12 cellular contexts compared by ENCODE assay signal in genomic region chr2:96914332-96914731, GRCh38. TPM values are rescaled to one million over a fixed set of nuclear protein-coding genes. Genes with fewer than 3 reads are reported as not detected.
A peak's percentile ranks its signal among the peaks of the same experiment; 100 is the strongest.
DNase-seq lines count a peak whose midpoint lies in the region; ATAC-seq, FAIRE-seq and TF ChIP-seq lines count a peak whose summit lies in the region.
"Had no signal": no experiment of that assay in that cellular context is flagged by ENCODE, and none has a peak within 500 bp of the region (broad histone marks: within the 10 kb centered on the region; RNA-seq: fewer than 3 reads in every experiment).

No MANE protein-coding gene starts in this region.

- H3K9me3 ChIP-seq in BLaER1 (peaks cover 28% of the 10 kb centered on the region), HepG2 (ENCODE audit: low read length) (no peaks in the 10 kb centered on the region)
- H3K9me3 ChIP-seq: suprapubic skin had no signal

- CTCF ChIA-PET in HepG2 (lab: Yijun Ruan, JAX; ENCODE audit: low intra/inter-chr PET ratio, low total read pairs), result no interaction called here

- peaks cover 16% of the 10 kb centered on the region for H3K36me3 ChIP-seq in BLaER1
- no peaks in the 10 kb centered on the region for H3K36me3 ChIP-seq in HepG2 (replicated peaks in 1 of 2; ENCODE audit: control insufficient read depth in 1 of 2, insufficient read depth in 2 of 2, low read length in 2 of 2)
- H3K36me3 ChIP-seq: suprapubic skin had no signal

- 60% methylated on average over 5 of the region's 5 CpGs for WGBS in HepG2 (ENCODE audit: low lambda C conversion rate)

- DNase-seq in GM04503 (ENCODE audit: low read depth), result peak; percentile 27
- no peak for DNase-seq in HepG2 (ENCODE audit: low spot score)
- DNase-seq in NK-92 treated with Interleukin-12 subunit alpha and Interleukin-12 subunit beta, amount 100 ng/mL, for 24 hours (lab: John Stamatoyannopoulos, UW), result no peak
- DNase-seq in OCI-M1 (lab: John Stamatoyannopoulos, UW), result no peak
- DNase-seq in NCI-H1930 (lab: John Stamatoyannopoulos, UW), result no peak
- no peak for DNase-seq in HPDE6-E6E7 (ENCODE audit: extremely low spot score)
- DNase-seq: hippocampal formation, NCI-H1105 treated with DMSO at 0.1 percent for 48 hours, NCI-H69 had no signal

- peak overlapping the region; percentile 77 for H3K9ac ChIP-seq in BLaER1
- no peak overlapping the region for H3K9ac ChIP-seq in HepG2 (ENCODE audit: insufficient read depth, low read depth, low read length)

- POLR2A ChIA-PET in HepG2 (lab: Yijun Ruan, JAX), result no interaction called here

- BruUV-seq in HepG2 (replicated peaks; lab: Mats Ljungman, UMichigan), result no TSS peak

- intact Hi-C loops in HepG2 (cut with micrococcal nuclease; ENCODE audit: unreplicated experiment), result no loop called here

- H4K20me1 ChIP-seq in BLaER1 (no peaks in the 10 kb centered on the region), HepG2 (ENCODE audit: insufficient read depth, low read length) (no peaks in the 10 kb centered on the region)

- no peak for ATAC-seq in HepG2

- H3K4me3 ChIP-seq in BLaER1 (peak overlapping the region; percentile 58), HepG2 (replicated peaks in 1 of 3; ENCODE audit: insufficient read depth in 1 of 3, low read depth in 2 of 3, low read length in 3 of 3) (no peak overlapping the region)
- H3K4me3 ChIP-seq: suprapubic skin had no signal

- H3K27me3 ChIP-seq in BLaER1 (no peaks in the 10 kb centered on the region), HepG2 (ENCODE audit: control insufficient read depth in 1 of 2, insufficient read depth in 2 of 2, low read length in 2 of 2) (peaks cover 7 to 74% of the 10 kb centered on the region in 2 experiments)
- H3K27me3 ChIP-seq: suprapubic skin had no signal

- H3K27ac ChIP-seq in BLaER1, result peak overlapping the region; percentile 91
- peak overlapping the region; percentile 87 for H3K27ac ChIP-seq in angular gyrus (ENCODE audit: low read depth, low read length)
- no peak overlapping the region for H3K27ac ChIP-seq in HepG2 (ENCODE audit: extremely low read length, insufficient read depth, low read length)
- H3K27ac ChIP-seq: suprapubic skin had no signal

- no peaks in the 10 kb centered on the region for H3K79me2 ChIP-seq in HepG2 (ENCODE audit: insufficient read depth, low read length)

- no peak overlapping the region for H2AFZ ChIP-seq in HepG2 (ENCODE audit: low read length)

- H3K4me1 ChIP-seq in BLaER1 (peaks cover 56% of the 10 kb centered on the region), HepG2 (ENCODE audit: insufficient read depth, low read length) (peaks cover 23% of the 10 kb centered on the region)

- in situ Hi-C loops in HepG2 (cut with HindIII; ENCODE audit: extremely low pct_ligation_motif_present, low pct_unique_long_range_greater_than_20kb), result no loop called here

- H3K4me2 ChIP-seq in BLaER1 (peak overlapping the region; percentile 98), HepG2 (ENCODE audit: low read depth, low read length) (peak overlapping the region; percentile 14)

- TF ChIP-seq RAD21 in HepG2 (CRISPR knock-in tag; IDR thresholded peaks at IDR 0.05), result no peak

- no peak for TF ChIP-seq EP300 in HepG2 (IDR thresholded peaks at IDR 0.05; ENCODE audit: low read depth in 2 of 2, low read length in 2 of 2)
- TF ChIP-seq EP300 in HepG2 (CRISPR knock-in tag; IDR thresholded peaks at IDR 0.05; ENCODE audit: borderline replicate concordance), result no peak

- FAIRE-seq in HepG2 (lab: Jason Lieb, UNC), result no peak

- no peak for TF ChIP-seq CTCF in HepG2 (CRISPR knock-in tag; IDR thresholded peaks at IDR 0.05)

- TF ChIP-seq POLR2A in HepG2 (IDR thresholded peaks at IDR 0.05; ENCODE audit: insufficient read depth in 1 of 2, low read depth in 2 of 2, low read length in 2 of 2), result no peak

TF ChIP-seq in HepG2, 621 proteins besides CTCF, POLR2A, EP300 and RAD21:
- no peak for TF ChIP-seq FOXK2 (IDR thresholded peaks at IDR 0.05)
- TF ChIP-seq CAMTA2 (CRISPR knock-in tag; IDR thresholded peaks at IDR 0.05; ENCODE audit: borderline replicate concordance), result no peak
- no peak for TF ChIP-seq GPBP1L1 (CRISPR knock-in tag; IDR thresholded peaks at IDR 0.05)
- TF ChIP-seq NFIC (IDR thresholded peaks at IDR 0.05; ENCODE audit: low read length), result no peak
- TF ChIP-seq ZFYVE20 (CRISPR knock-in tag; IDR thresholded peaks at IDR 0.05; ENCODE audit: borderline replicate concordance, low read depth), result no peak
- TF ChIP-seq IRF2 (CRISPR knock-in tag; IDR thresholded peaks at IDR 0.05), result no peak

RNA-seq across cellular contexts. Expression of gene SEMA4C, which starts 44.5 kb away (rescaled TPM):
- total RNA-seq in HepG2 (2016; rRNA removed; fragmentation: Illumina TruSeq; extraction: Trizol), result 11.3 and 25.9 TPM in 2 replicates
- 3.5 and 4.2 TPM in 2 replicates for total RNA-seq in HepG2 (2016; cell fraction: cytosol; rRNA removed; fragmentation: Illumina TruSeq; extraction: Trizol; ENCODE audit: low read depth)
- 8.4 and 25.7 TPM in 2 replicates for total RNA-seq in HepG2 (2016; cell fraction: insoluble cytoplasmic fraction; rRNA removed; fragmentation: Illumina TruSeq; extraction: Trizol)
- 10.9 and 11.4 TPM in 2 replicates for total RNA-seq in HepG2 (2016; cell fraction: membrane; rRNA removed; fragmentation: Illumina TruSeq; extraction: Trizol)
- 22.1 and 28.3 TPM in 2 replicates for total RNA-seq in HepG2 (2016; cell fraction: nucleus; rRNA removed; fragmentation: Illumina TruSeq; extraction: Trizol)
- polyA plus RNA-seq in HepG2 (2011; rRNA removed), result 46.6 and 69.2 TPM in 2 replicates
- polyA plus RNA-seq in HepG2 (2011; cell fraction: cytosol; rRNA removed), result 33.4 and 47.8 TPM in 2 replicates
- 135 and 157 TPM in 2 replicates for polyA plus RNA-seq in HepG2 (2011; cell fraction: nucleus; rRNA removed)
- polyA plus RNA-seq in HepG2 (2012), result 27.3 and 39.4 TPM in 2 replicates
- polyA plus RNA-seq in HepG2 (2016; cell fraction: cytosol; fragmentation: Illumina TruSeq; extraction: Trizol; ENCODE audit: low read depth), result 1.0 and 1.2 TPM in 2 replicates
- polyA plus RNA-seq in HepG2 (2016; cell fraction: insoluble cytoplasmic fraction; fragmentation: Illumina TruSeq; extraction: Trizol; ENCODE audit: low read depth), result 6.0 and 8.4 TPM in 2 replicates
- 3.1 and 3.2 TPM in 2 replicates for polyA plus RNA-seq in HepG2 (2016; cell fraction: membrane; fragmentation: Illumina TruSeq; extraction: Trizol; ENCODE audit: low read depth)
- polyA plus RNA-seq in HepG2 (2016; cell fraction: nucleus; fragmentation: Illumina TruSeq; extraction: Trizol; ENCODE audit: insufficient read depth, low read depth), result 51.6 and 60.2 TPM in 2 replicates
- polyA minus RNA-seq in HepG2 (2011; rRNA and poly(A)+ RNA removed; ENCODE audit: low replicate concordance), result 29.1 and 175 TPM in 2 replicates
- 41.8 and 45.0 TPM in 2 replicates for polyA minus RNA-seq in HepG2 (2011; cell fraction: cytosol; rRNA and poly(A)+ RNA removed)
- polyA minus RNA-seq in HepG2 (2011; cell fraction: nucleus; rRNA and poly(A)+ RNA removed), result 25.8 and 31.7 TPM in 2 replicates

RNA-seq across cellular contexts. Expression of gene ANKRD39, which starts 56.5 kb away (rescaled TPM):
- total RNA-seq in HepG2 (2016; rRNA removed; fragmentation: Illumina TruSeq; extraction: Trizol), result 23.2 and 26.7 TPM in 2 replicates
- total RNA-seq in HepG2 (2016; cell fraction: cytosol; rRNA removed; fragmentation: Illumina TruSeq; extraction: Trizol; ENCODE audit: low read depth), result 40.7 and 45.8 TPM in 2 replicates
- 26.3 and 27.1 TPM in 2 replicates for total RNA-seq in HepG2 (2016; cell fraction: insoluble cytoplasmic fraction; rRNA removed; fragmentation: Illumina TruSeq; extraction: Trizol)
- total RNA-seq in HepG2 (2016; cell fraction: membrane; rRNA removed; fragmentation: Illumina TruSeq; extraction: Trizol), result 37.4 and 41.3 TPM in 2 replicates
- total RNA-seq in HepG2 (2016; cell fraction: nucleus; rRNA removed; fragmentation: Illumina TruSeq; extraction: Trizol), result 10.3 and 11.7 TPM in 2 replicates
- polyA plus RNA-seq in HepG2 (2011; rRNA removed), result 24.8 and 27.8 TPM in 2 replicates
- 18.3 and 31.5 TPM in 2 replicates for polyA plus RNA-seq in HepG2 (2011; cell fraction: cytosol; rRNA removed)
- 24.2 and 29.2 TPM in 2 replicates for polyA plus RNA-seq in HepG2 (2011; cell fraction: nucleus; rRNA removed)
- polyA plus RNA-seq in HepG2 (2012), result 14.6 and 20.3 TPM in 2 replicates
- 55.3 and 63.9 TPM in 2 replicates for polyA plus RNA-seq in HepG2 (2016; cell fraction: cytosol; fragmentation: Illumina TruSeq; extraction: Trizol; ENCODE audit: low read depth)
- 33.9 and 35.0 TPM in 2 replicates for polyA plus RNA-seq in HepG2 (2016; cell fraction: insoluble cytoplasmic fraction; fragmentation: Illumina TruSeq; extraction: Trizol; ENCODE audit: low read depth)
- 40.8 and 47.0 TPM in 2 replicates for polyA plus RNA-seq in HepG2 (2016; cell fraction: membrane; fragmentation: Illumina TruSeq; extraction: Trizol; ENCODE audit: low read depth)
- 23.0 and 24.9 TPM in 2 replicates for polyA plus RNA-seq in HepG2 (2016; cell fraction: nucleus; fragmentation: Illumina TruSeq; extraction: Trizol; ENCODE audit: insufficient read depth, low read depth)
- polyA minus RNA-seq in HepG2 (2011; rRNA and poly(A)+ RNA removed; ENCODE audit: low replicate concordance), result 10.9 and 17.9 TPM in 2 replicates
- polyA minus RNA-seq in HepG2 (2011; cell fraction: cytosol; rRNA and poly(A)+ RNA removed), result 4.6 and 5.6 TPM in 2 replicates
- 8.2 and 14.2 TPM in 2 replicates for polyA minus RNA-seq in HepG2 (2011; cell fraction: nucleus; rRNA and poly(A)+ RNA removed)
